ENCODE assay signal across 1 cellular context in the genomic region with DNA sequence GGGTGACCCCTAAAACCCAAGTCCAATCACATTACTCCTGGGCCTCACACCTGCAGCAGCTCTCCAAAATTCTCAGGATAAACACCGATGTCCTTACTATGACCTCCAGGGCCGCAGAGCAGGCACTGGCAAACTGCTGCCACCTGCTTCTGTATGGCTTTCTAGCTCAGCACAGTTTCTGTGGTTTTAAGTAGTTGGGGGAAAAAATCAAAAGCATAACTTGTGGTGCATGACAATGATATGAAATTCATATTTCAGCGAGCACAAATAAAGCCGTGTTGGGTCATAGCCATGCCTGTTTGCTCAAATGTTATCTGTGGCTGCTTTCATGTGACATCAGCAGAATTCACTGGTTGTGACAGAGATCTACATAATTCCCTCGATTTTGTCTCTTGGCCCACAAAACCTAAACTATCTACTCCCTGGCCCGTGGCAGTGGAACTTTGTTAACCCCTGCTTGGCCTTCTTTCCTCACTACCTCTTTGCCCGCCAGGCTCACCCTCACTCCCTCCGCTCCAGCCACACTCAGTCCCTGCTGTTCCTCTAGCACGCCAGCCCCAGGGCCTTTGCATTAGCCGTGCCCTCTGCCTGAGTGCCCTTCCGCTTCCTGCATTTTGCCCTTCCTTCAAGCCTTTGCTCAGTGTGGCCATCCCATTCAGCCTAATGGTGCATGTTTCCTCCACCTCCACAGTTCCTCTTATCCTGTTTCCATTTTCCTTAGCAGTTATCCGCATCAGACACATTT.
TF ChIP-seq lines count a peak whose summit lies in the region.

No MANE protein-coding gene starts in this region.

TF ChIP-seq in IMR-90, 13 proteins besides CTCF, POLR2A, EP300 and RAD21 (continued from another document):
- TF ChIP-seq, protein P1, sequence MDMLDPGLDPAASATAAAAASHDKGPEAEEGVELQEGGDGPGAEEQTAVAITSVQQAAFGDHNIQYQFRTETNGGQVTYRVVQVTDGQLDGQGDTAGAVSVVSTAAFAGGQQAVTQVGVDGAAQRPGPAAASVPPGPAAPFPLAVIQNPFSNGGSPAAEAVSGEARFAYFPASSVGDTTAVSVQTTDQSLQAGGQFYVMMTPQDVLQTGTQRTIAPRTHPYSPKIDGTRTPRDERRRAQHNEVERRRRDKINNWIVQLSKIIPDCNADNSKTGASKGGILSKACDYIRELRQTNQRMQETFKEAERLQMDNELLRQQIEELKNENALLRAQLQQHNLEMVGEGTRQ (IDR thresholded peaks at IDR 0.05; ENCODE audit: low read depth, low read length): no peak
- TF ChIP-seq CEBPB (IDR thresholded peaks at IDR 0.05; ENCODE audit: low read depth, low read length) (no peak), MAZ (IDR thresholded peaks at IDR 0.05; ENCODE audit: borderline replicate concordance, low read depth, low read length) (no peak), RCOR1 (IDR thresholded peaks at IDR 0.05; ENCODE audit: insufficient replicate concordance, low read length) (no peak), MXI1 (IDR thresholded peaks at IDR 0.05; ENCODE audit: borderline replicate concordance, low read depth, low read length) (no peak), SMC3 (IDR thresholded peaks at IDR 0.05; ENCODE audit: low read depth, low read length) (no peak), FOS (IDR thresholded peaks at IDR 0.05; ENCODE audit: low read depth, low read length) (no peak), NFE2L2 (IDR thresholded peaks at IDR 0.05; ENCODE audit: low read depth, low read length) (no peak), BHLHE40 (IDR thresholded peaks at IDR 0.05; ENCODE audit: low read depth, low read length) (no peak)
- TF ChIP-seq, protein P2, sequence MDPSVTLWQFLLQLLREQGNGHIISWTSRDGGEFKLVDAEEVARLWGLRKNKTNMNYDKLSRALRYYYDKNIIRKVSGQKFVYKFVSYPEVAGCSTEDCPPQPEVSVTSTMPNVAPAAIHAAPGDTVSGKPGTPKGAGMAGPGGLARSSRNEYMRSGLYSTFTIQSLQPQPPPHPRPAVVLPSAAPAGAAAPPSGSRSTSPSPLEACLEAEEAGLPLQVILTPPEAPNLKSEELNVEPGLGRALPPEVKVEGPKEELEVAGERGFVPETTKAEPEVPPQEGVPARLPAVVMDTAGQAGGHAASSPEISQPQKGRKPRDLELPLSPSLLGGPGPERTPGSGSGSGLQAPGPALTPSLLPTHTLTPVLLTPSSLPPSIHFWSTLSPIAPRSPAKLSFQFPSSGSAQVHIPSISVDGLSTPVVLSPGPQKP (IDR thresholded peaks at IDR 0.05; ENCODE audit: borderline replicate concordance, low read depth, low read length): no peak
